ENCODE assay signal across 8 cellular contexts in the genomic region with DNA sequence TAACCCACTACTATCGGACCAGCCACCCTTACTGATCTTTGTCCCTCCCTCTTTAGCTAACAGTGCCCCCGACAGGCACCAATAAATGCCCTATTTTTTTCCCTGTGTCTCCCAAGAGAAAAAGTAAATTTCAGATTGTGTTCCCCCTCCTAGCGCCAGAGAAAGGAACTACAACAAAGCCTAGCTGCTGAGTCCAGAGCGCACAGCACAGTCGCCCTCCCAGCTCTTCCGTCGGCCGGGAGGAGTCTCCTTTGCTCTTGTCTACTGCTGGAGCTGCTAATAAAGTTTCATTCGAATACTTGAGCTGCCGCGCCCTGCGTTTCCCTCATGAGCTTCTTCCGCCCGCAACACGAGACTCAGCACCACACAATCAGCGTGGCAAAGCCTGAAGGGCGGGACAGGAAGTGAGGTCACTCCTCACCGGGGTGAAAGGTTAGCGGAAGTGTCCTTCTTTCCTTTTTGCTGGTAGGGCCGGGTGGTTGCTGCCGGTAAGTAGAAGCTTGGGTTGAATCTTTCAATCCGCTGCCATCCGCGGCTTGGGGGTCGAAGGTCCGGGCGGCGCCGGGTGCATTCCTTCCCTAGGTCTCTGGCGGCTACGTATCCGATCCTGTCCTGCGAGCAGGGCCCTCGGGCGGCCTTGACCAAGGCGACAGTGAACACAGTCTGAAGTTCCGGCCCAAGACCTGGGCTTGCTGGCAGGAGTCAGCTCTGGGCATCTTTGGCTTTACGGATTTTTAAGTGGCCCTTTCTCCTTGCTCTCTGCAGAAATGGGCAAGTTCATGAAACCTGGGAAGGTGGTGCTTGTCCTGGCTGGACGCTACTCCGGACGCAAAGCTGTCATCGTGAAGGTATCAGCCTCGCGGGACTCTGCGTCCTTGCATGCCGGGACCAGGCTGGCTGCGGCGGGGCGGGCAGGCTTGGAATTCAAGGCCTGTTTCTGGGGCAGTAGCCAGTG. TPM values are rescaled to one million over a fixed set of nuclear protein-coding genes. Genes with fewer than 3 reads are reported as not detected.
DNase-seq lines count a peak whose midpoint lies in the region; ATAC-seq and TF ChIP-seq lines count a peak whose summit lies in the region.

A gene (plus strand): TSS at position 436 of the 955 bp plus-strand sequence. CDS start 332 bp downstream, at position 768.

- no peaks in the 10 kb centered on the region for H3K9me3 Mint-ChIP-seq in activated naive CD4-positive, alpha-beta T cell treated with anti-CD3 and anti-CD28 coated beads, Interleukin-2, amount 50 U/mL, for 72 hours

- peaks cover 30 to 32% of the 10 kb centered on the region in 2 donors for H3K36me3 Mint-ChIP-seq in activated naive CD4-positive, alpha-beta T cell treated with anti-CD3 and anti-CD28 coated beads, Interleukin-2, amount 50 U/mL, for 72 hours

- H3K27me3 ChIP-seq in osteoblast (ENCODE audit: insufficient read depth, low read length) (no peaks in the 10 kb centered on the region), thymus (ENCODE audit: control insufficient read depth, insufficient read depth) (no peaks in the 10 kb centered on the region)

- H2AFZ ChIP-seq in osteoblast (ENCODE audit: low read length): peak within 1 kb of the TSS; percentile 62

- H3K79me2 ChIP-seq in osteoblast (ENCODE audit: insufficient read depth, low read length): peaks cover 30% of the 10 kb centered on the region

- peak; percentile 97 for DNase-seq in NCI-H1048 (lab: John Stamatoyannopoulos, UW)
- DNase-seq in activated naive CD4-positive, alpha-beta T cell treated with anti-CD3 and anti-CD28 coated beads, Interleukin-2, amount 50 U/mL, for 72 hours (ENCODE audit: low spot score in 2 of 2): peak; percentile 93 to 96
- peak; percentile 100 for DNase-seq in glomerular visceral epithelial cell (ENCODE audit: extremely low spot score)
- DNase-seq in osteoblast (ENCODE audit: insufficient read length, low spot score, missing footprints): peak; percentile 92

- H3K4me2 ChIP-seq in osteoblast (ENCODE audit: insufficient read depth, low read length): peak within 1 kb of the TSS; percentile 92

- peak within 1 kb of the TSS; percentile 94 for H3K27ac ChIP-seq in osteoblast (ENCODE audit: low read depth, low read length)
- H3K27ac ChIP-seq in thymus (ENCODE audit: low read depth): peak within 1 kb of the TSS; percentile 89

- H3K9me3 ChIP-seq in osteoblast (ENCODE audit: low read depth, low read length) (no peaks in the 10 kb centered on the region), thymus (ENCODE audit: control insufficient read depth) (no peaks in the 10 kb centered on the region)

- ATAC-seq in HG02571 (IDR thresholded peaks at IDR 0.05; ENCODE audit: unreplicated experiment) (peak; percentile 92), SK-N-SH treated with all-trans-retinoic acid at 6 μM for 48 hours (peak; percentile 96)
- ATAC-seq in activated naive CD4-positive, alpha-beta T cell treated with anti-CD3 and anti-CD28 coated beads, Interleukin-2, amount 50 U/mL, for 72 hours: peak; percentile 97 to 99

- peak within 1 kb of the TSS; percentile 90 for H3K4me3 ChIP-seq in GM08714 (ENCODE audit: low read length)
- H3K4me3 ChIP-seq in osteoblast (ENCODE audit: insufficient read depth, low read length): peak within 1 kb of the TSS; percentile 92
- peak within 1 kb of the TSS; percentile 61 for H3K4me3 ChIP-seq in thymus (ENCODE audit: low read length)

- peak within 1 kb of the TSS; percentile 100 for H3K27ac Mint-ChIP-seq in activated naive CD4-positive, alpha-beta T cell treated with anti-CD3 and anti-CD28 coated beads, Interleukin-2, amount 50 U/mL, for 72 hours

- WGBS in thymus: under 1% methylated on average over 49 of the region's 49 CpGs

- H4K20me1 ChIP-seq in osteoblast (ENCODE audit: insufficient read depth, low read length): peaks cover 24% of the 10 kb centered on the region

- H3K36me3 ChIP-seq in osteoblast (ENCODE audit: insufficient read depth, low read length): peaks cover 39% of the 10 kb centered on the region
- peaks cover 34% of the 10 kb centered on the region for H3K36me3 ChIP-seq in thymus (ENCODE audit: control insufficient read depth, insufficient read depth)

- TF ChIP-seq CTCF in osteoblast (IDR thresholded peaks at IDR 0.05; ENCODE audit: extremely low read depth, low read depth, low read length): peak; percentile 86

- peaks cover 32% of the 10 kb centered on the region for H3K4me1 ChIP-seq in osteoblast (ENCODE audit: insufficient read depth, low read length)
- H3K4me1 ChIP-seq in thymus (ENCODE audit: control insufficient read depth, insufficient read depth, low read length): peaks cover 5% of the 10 kb centered on the region

TF ChIP-seq in SK-N-SH treated with all-trans-retinoic acid at 6 μM for 48 hours, 23 proteins besides CTCF, POLR2A, EP300 and RAD21:
- TF ChIP-seq GLIS3 (CRISPR knock-in tag; IDR thresholded peaks at IDR 0.05): no peak
- 0 out of 2 replicates have a peak, but pooled peaks have one; percentile 43 for TF ChIP-seq ZFP3 (CRISPR knock-in tag; IDR thresholded peaks at IDR 0.05)

RNA-seq across cellular contexts. Expression of the gene that starts here (rescaled TPM):
- 1,000 to 10,000 TPM; 1,275 to 1,425 TPM for total RNA-seq in activated naive CD4-positive, alpha-beta T cell treated with anti-CD3 and anti-CD28 coated beads, Interleukin-2, amount 50 U/mL, for 72 hours
- 878 and 1,256 TPM in 2 replicates for total RNA-seq in osteoblast
- polyA plus RNA-seq in thymus: 4,515 TPM

Comparison
In these comparisons a context has a peak if more than half of its experiments do, and no peak if none do; other contexts are left out.
1. Peak in every context shown above with its lines: DNase-seq, ATAC-seq, H3K4me3 ChIP-seq and H3K27ac ChIP-seq.